In genomic region chrX:119942173-119942819, GRCh38 we compare ENCODE assay signal across 7 cellular contexts. TPM values are rescaled to one million over a fixed set of nuclear protein-coding genes. Genes with fewer than 3 reads are reported as not detected.
A peak's percentile ranks its signal among the peaks of the same experiment; 100 is the strongest.
DNase-seq lines count a peak whose midpoint lies in the region; ATAC-seq and TF ChIP-seq lines count a peak whose summit lies in the region.

No MANE protein-coding gene starts in this region.

- no peak for TF ChIP-seq CTCF in HEK293 (tag by site-specific recombination; IDR thresholded peaks at IDR 0.05)
- TF ChIP-seq CTCF in activated CD8-positive, alpha-beta T cell treated with anti-CD3 and anti-CD28 coated beads for 36 hours (IDR thresholded peaks at IDR 0.05): no peak

- CTCF ChIA-PET in HEK293 (lab: Yijun Ruan, JAX): interaction anchor here (0.6 to 1.5 kb wide), 4 partner anchors 8 to 272 kb away, joined by 3 to 4 read pairs (median 3); no protein-coding TSS in a partner anchor
- CTCF ChIA-PET in activated CD8-positive, alpha-beta T cell treated with anti-CD3 and anti-CD28 coated beads for 36 hours (lab: Charles Lee): no interaction called here

- H3K4me3 ChIP-seq in HEK293 (ENCODE audit: low read depth, low read length) (peak overlapping the region; percentile 76), iPS-15b (ENCODE audit: low read depth, low read length) (peak overlapping the region; percentile 76)

- H3K27me3 ChIP-seq in iPS-15b (ENCODE audit: control insufficient read depth, insufficient read depth, low read length): no peaks in the 10 kb centered on the region

- peak overlapping the region; percentile 79 for H3K4me3 Mint-ChIP-seq in activated CD8-positive, alpha-beta T cell treated with anti-CD3 and anti-CD28 coated beads for 36 hours
- H3K4me3 Mint-ChIP-seq in stimulated activated effector memory CD8-positive, alpha-beta T cell treated with anti-CD3 and anti-CD28 coated beads, Interleukin-12 subunit alpha, Interleukin-12 subunit beta, amount 100 ng/mL, for 72 hours: peak overlapping the region; percentile 95

- peak overlapping the region; percentile 90 for H3K27ac Mint-ChIP-seq in activated CD8-positive, alpha-beta T cell treated with anti-CD3 and anti-CD28 coated beads for 36 hours
- peak overlapping the region; percentile 98 for H3K27ac Mint-ChIP-seq in stimulated activated effector memory CD8-positive, alpha-beta T cell treated with anti-CD3 and anti-CD28 coated beads, Interleukin-12 subunit alpha, Interleukin-12 subunit beta, amount 100 ng/mL, for 72 hours

- intact Hi-C loops in activated CD8-positive, alpha-beta T cell treated with anti-CD3 and anti-CD28 coated beads for 36 hours (cut with micrococcal nuclease): no loop called here

- peak overlapping the region; percentile 92; the same call in 1 of the 2 replicates for H3K27ac ChIP-seq in HEK293 (ENCODE audit: extremely low read depth, low read depth, low read length)

- no peak for ATAC-seq in activated CD8-positive, alpha-beta T cell treated with anti-CD3 and anti-CD28 coated beads for 36 hours
- no peak for ATAC-seq in stimulated activated effector memory CD8-positive, alpha-beta T cell treated with anti-CD3 and anti-CD28 coated beads, Interleukin-12 subunit alpha, Interleukin-12 subunit beta, amount 100 ng/mL, for 72 hours

- peaks cover 16% of the 10 kb centered on the region for H3K4me1 Mint-ChIP-seq in activated CD8-positive, alpha-beta T cell treated with anti-CD3 and anti-CD28 coated beads for 36 hours (ENCODE audit: low read depth)
- peaks cover 18% of the 10 kb centered on the region for H3K4me1 Mint-ChIP-seq in stimulated activated effector memory CD8-positive, alpha-beta T cell treated with anti-CD3 and anti-CD28 coated beads, Interleukin-12 subunit alpha, Interleukin-12 subunit beta, amount 100 ng/mL, for 72 hours

- H3K36me3 Mint-ChIP-seq in activated CD8-positive, alpha-beta T cell treated with anti-CD3 and anti-CD28 coated beads for 36 hours (ENCODE audit: low read depth): peaks cover 3% of the 10 kb centered on the region
- H3K36me3 Mint-ChIP-seq in stimulated activated effector memory CD8-positive, alpha-beta T cell treated with anti-CD3 and anti-CD28 coated beads, Interleukin-12 subunit alpha, Interleukin-12 subunit beta, amount 100 ng/mL, for 72 hours: peaks cover 32% of the 10 kb centered on the region

- H3K36me3 ChIP-seq in HEK293 (ENCODE audit: control insufficient read depth in 2 of 2, insufficient read depth in 1 of 2, low read length in 2 of 2): peaks cover 0 to 2% of the 10 kb centered on the region in 2 experiments; a peak in 1 of 3 replicates
- no peaks in the 10 kb centered on the region for H3K36me3 ChIP-seq in iPS-15b (ENCODE audit: control insufficient read depth, insufficient read depth, low read length)

- no peak overlapping the region for H3K9ac ChIP-seq in iPS-15b (ENCODE audit: low read depth, low read length)

- POLR2A ChIA-PET in HEK293 (lab: Yijun Ruan, JAX): interaction anchor here (1.4 kb wide), 1 partner anchor 54 kb away, joined by 3 read pairs; no protein-coding TSS in a partner anchor
- POLR2A ChIA-PET in activated CD8-positive, alpha-beta T cell treated with anti-CD3 and anti-CD28 coated beads for 36 hours (lab: Charles Lee): interaction anchor here (1.6 kb wide), 1 partner anchor 41 kb away, joined by 5 read pairs; no protein-coding TSS in a partner anchor

- no peak for DNase-seq in activated CD8-positive, alpha-beta T cell treated with anti-CD3 and anti-CD28 coated beads for 36 hours
- no peak for DNase-seq in stimulated activated effector memory CD8-positive, alpha-beta T cell treated with anti-CD3 and anti-CD28 coated beads, Interleukin-12 subunit alpha, Interleukin-12 subunit beta, amount 100 ng/mL, for 72 hours (ENCODE audit: low spot score in 2 of 2)
- DNase-seq in NCI-H1092 (lab: John Stamatoyannopoulos, UW): no peak
- DNase-seq in NCI-H2227 treated with DMSO at 0.1 percent for 48 hours (lab: John Stamatoyannopoulos, UW): no peak
- no peak for DNase-seq in NCI-H2081 (lab: John Stamatoyannopoulos, UW)

- no peaks in the 10 kb centered on the region for H3K27me3 Mint-ChIP-seq in activated CD8-positive, alpha-beta T cell treated with anti-CD3 and anti-CD28 coated beads for 36 hours

- no peaks in the 10 kb centered on the region for H3K9me3 ChIP-seq in HEK293 (ENCODE audit: control insufficient read depth, insufficient read depth, low read depth, low read length)
- no peaks in the 10 kb centered on the region for H3K9me3 ChIP-seq in iPS-15b (ENCODE audit: control insufficient read depth, insufficient read depth, low read length)

- no peaks in the 10 kb centered on the region for H3K9me3 Mint-ChIP-seq in activated CD8-positive, alpha-beta T cell treated with anti-CD3 and anti-CD28 coated beads for 36 hours
- H3K9me3 Mint-ChIP-seq in stimulated activated effector memory CD8-positive, alpha-beta T cell treated with anti-CD3 and anti-CD28 coated beads, Interleukin-12 subunit alpha, Interleukin-12 subunit beta, amount 100 ng/mL, for 72 hours: no peaks in the 10 kb centered on the region

- H3K4me1 ChIP-seq in HEK293 (ENCODE audit: control insufficient read depth, insufficient read depth, low read length): no peaks in the 10 kb centered on the region
- no peaks in the 10 kb centered on the region for H3K4me1 ChIP-seq in iPS-15b (ENCODE audit: control insufficient read depth, insufficient read depth, low read length)

TF ChIP-seq in HEK293, 187 proteins besides CTCF, POLR2A, EP300 and RAD21:
- TF ChIP-seq, protein P1, sequence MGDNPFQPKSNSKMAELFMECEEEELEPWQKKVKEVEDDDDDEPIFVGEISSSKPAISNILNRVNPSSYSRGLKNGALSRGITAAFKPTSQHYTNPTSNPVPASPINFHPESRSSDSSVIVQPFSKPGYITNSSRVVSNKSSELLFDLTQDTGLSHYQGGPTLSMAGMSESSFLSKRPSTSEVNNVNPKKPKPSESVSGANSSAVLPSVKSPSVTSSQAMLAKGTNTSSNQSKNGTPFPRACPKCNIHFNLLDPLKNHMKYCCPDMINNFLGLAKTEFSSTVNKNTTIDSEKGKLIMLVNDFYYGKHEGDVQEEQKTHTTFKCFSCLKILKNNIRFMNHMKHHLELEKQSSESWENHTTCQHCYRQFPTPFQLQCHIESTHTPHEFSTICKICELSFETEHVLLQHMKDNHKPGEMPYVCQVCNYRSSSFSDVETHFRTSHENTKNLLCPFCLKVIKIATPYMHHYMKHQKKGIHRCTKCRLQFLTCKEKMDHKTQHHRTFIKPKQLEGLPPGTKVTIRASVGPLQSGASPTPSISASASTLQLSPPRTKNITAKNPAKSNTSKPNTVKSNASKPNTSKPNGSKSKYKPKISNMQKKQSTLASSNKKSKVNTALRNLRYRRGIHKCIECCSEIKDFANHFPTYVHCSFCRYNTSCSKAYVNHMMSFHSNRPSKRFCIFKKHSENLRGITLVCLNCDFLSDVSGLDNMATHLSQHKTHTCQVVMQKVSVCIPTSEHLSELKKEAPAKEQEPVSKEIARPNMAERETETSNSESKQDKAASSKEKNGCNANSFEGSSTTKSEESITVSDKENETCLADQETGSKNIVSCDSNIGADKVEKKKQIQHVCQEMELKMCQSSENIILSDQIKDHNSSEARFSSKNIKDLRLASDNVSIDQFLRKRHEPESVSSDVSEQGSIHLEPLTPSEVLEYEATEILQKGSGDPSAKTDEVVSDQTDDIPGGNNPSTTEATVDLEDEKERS (tag by site-specific recombination; IDR thresholded peaks at IDR 0.05): peak; percentile 61; the same call in 1 of the 2 replicates
- no peak for TF ChIP-seq ZNF146 (tag by site-specific recombination; IDR thresholded peaks at IDR 0.05)

RNA-seq across cellular contexts. Expression of gene NKAP, which starts 1.3 kb away (rescaled TPM):
- 10 to 100 TPM in 1 of 2 experiments, 1 to 10 TPM in 1; 10.0 to 12.2 TPM for total RNA-seq in activated CD8-positive, alpha-beta T cell treated with anti-CD3 and anti-CD28 coated beads for 36 hours

RNA-seq across cellular contexts. Expression of gene AKAP14, which starts 46.6 kb away (rescaled TPM):
- not detected for total RNA-seq in activated CD8-positive, alpha-beta T cell treated with anti-CD3 and anti-CD28 coated beads for 36 hours
